In genomic region chr15:78322243-78322642, GRCh38 we compare ENCODE assay signal across 12 cellular contexts. TPM values are rescaled to one million over a fixed set of nuclear protein-coding genes. Genes with fewer than 3 reads are reported as not detected.
DNase-seq lines count a peak whose midpoint lies in the region; TF ChIP-seq lines count a peak whose summit lies in the region.
"Had no signal": no experiment of that assay in that cellular context is flagged by ENCODE, and none has a peak within 500 bp of the region (broad histone marks: within the 10 kb centered on the region; RNA-seq: fewer than 3 reads in every experiment).

No MANE protein-coding gene starts in this region.

- WGBS in ovary, 3 donors = 59 to 67% (median 61%) methylated on average over 15 of the region's 15 CpGs

- H3K27ac ChIP-seq in ovary = no peak overlapping the region

- no peaks in the 10 kb centered on the region for H3K27me3 ChIP-seq in ovary

- peaks cover 36% of the 10 kb centered on the region for H3K27me3 Mint-ChIP-seq in neural crest cell (ENCODE audit: low read depth)

- no peak for TF ChIP-seq POLR2A in ovary (IDR thresholded peaks at IDR 0.05)

- no peaks in the 10 kb centered on the region for H3K9me3 ChIP-seq in ovary

- H3K4me3 ChIP-seq in ovary = no peak overlapping the region
- H3K4me3 ChIP-seq: lung had no signal

- H3K9me3 Mint-ChIP-seq in neural crest cell = no peaks in the 10 kb centered on the region
- H3K9me3 Mint-ChIP-seq: activated T-helper 17 cell treated with anti-CD3 and anti-CD28 coated beads, Interleukin-2, amount 50 U/mL, for 72 hours had no signal

- H3K36me3 Mint-ChIP-seq in neural crest cell (ENCODE audit: low read depth) = no peaks in the 10 kb centered on the region

- H3K4me3 Mint-ChIP-seq in neural crest cell = peak overlapping the region; percentile 70
- H3K4me3 Mint-ChIP-seq: activated T-helper 17 cell treated with anti-CD3 and anti-CD28 coated beads, Interleukin-2, amount 50 U/mL, for 72 hours had no signal

- peaks cover 71% of the 10 kb centered on the region for H3K4me1 Mint-ChIP-seq in neural crest cell
- H3K4me1 Mint-ChIP-seq: activated T-helper 17 cell treated with anti-CD3 and anti-CD28 coated beads, Interleukin-2, amount 50 U/mL, for 72 hours had no signal

- DNase-seq in GM04504 (ENCODE audit: low read depth) (peak; percentile 65), NCI-H345 treated with DMSO at 0.1 percent for 48 hours (lab: John Stamatoyannopoulos, UW; ENCODE audit: unreplicated experiment) (peak; percentile 33), dermis microvascular lymphatic vessel endothelial cell (ENCODE audit: low read depth in 2 of 2) (peak; percentile 57 to 88), neural crest cell (ENCODE audit: low read depth, low spot score) (no peak), superior temporal gyrus (ENCODE audit: extremely low spot score) (no peak), iPS-NIHi7 (ENCODE audit: extremely low spot score) (no peak), ovary (no peak)
- no peak for DNase-seq in activated T-cell treated with anti-CD3 and anti-CD28 coated beads, Interleukin-2, amount 50 U/mL, for 1 hour
- DNase-seq: NCI-H2171, T-helper 2 cell had no signal

- TF ChIP-seq EP300 in ovary (IDR thresholded peaks at IDR 0.05) = no peak

- TF ChIP-seq CTCF in neural crest cell (conservative IDR thresholded peaks at IDR 0.05) (no peak), ovary (IDR thresholded peaks at IDR 0.05) (no peak)

- peak overlapping the region; percentile 96 for H3K27ac Mint-ChIP-seq in neural crest cell (ENCODE audit: unreplicated experiment)
- H3K27ac Mint-ChIP-seq: activated T-helper 17 cell treated with anti-CD3 and anti-CD28 coated beads, Interleukin-2, amount 50 U/mL, for 72 hours had no signal

- H3K36me3 ChIP-seq in ovary = no peaks in the 10 kb centered on the region

- intact Hi-C loops in ovary (cut with DNase I) = no loop called here

- H3K4me1 ChIP-seq in ovary (ENCODE audit: insufficient read depth) = no peaks in the 10 kb centered on the region

RNA-seq across cellular contexts. Expression of gene CRABP1, which starts 17.9 kb away (rescaled TPM):
- total RNA-seq in dermis microvascular lymphatic vessel endothelial cell = not detected in 2 replicates
- total RNA-seq in neural crest cell = 753 and 803 TPM in 2 replicates
- under 1 TPM in 1 of 7 donors, not detected in 6; 0.56 TPM for total RNA-seq in ovary
- polyA plus RNA-seq in ovary = 1 to 10 TPM in 1 of 2 donors, under 1 TPM in 1; 0.40 to 2.7 TPM
- total RNA-seq: activated T-helper 17 cell treated with anti-CD3 and anti-CD28 coated beads, Interleukin-2, amount 50 U/mL, for 72 hours had no signal
- polyA plus RNA-seq: lung had no signal

RNA-seq across cellular contexts. Expression of gene SKIC8, which starts 22.8 kb away (rescaled TPM):
- total RNA-seq in dermis microvascular lymphatic vessel endothelial cell (67.9 and 84.5 TPM in 2 replicates), neural crest cell (55.3 and 56.0 TPM in 2 replicates), ovary (10 to 100 TPM; 38.1 to 52.3 (median 43.5) TPM)
- polyA plus RNA-seq in ovary = 10 to 100 TPM; 51.3 to 63.5 TPM

RNA-seq across cellular contexts. Expression of gene DNAJA4, which starts 57.9 kb away (rescaled TPM):
- 0.90 and 2.0 TPM in 2 replicates for total RNA-seq in dermis microvascular lymphatic vessel endothelial cell
- total RNA-seq in neural crest cell = not detected in 2 replicates
- total RNA-seq in ovary = 10 to 100 TPM in 4 of 7 donors, 1 to 10 TPM in 3; 4.9 to 18.0 (median 12.2) TPM
- 10 to 100 TPM in 1 of 2 donors, 1 to 10 TPM in 1; 7.3 to 23.7 TPM for polyA plus RNA-seq in ovary

Comparison
In these comparisons a context has a peak if more than half of its experiments do, and no peak if none do; other contexts are left out.
1. DNase-seq: peak in GM04504 (single experiment), NCI-H345 treated with DMSO at 0.1 percent for 48 hours (single experiment) and dermis microvascular lymphatic vessel endothelial cell (2 of 2); none in neural crest cell (single experiment), superior temporal gyrus (single experiment), iPS-NIHi7 (single experiment), ovary (0 of 5) and activated T-cell treated with anti-CD3 and anti-CD28 coated beads, Interleukin-2, amount 50 U/mL, for 1 hour (single experiment).
2. RNA of gene CRABP1, which starts 17.9 kb away (total RNA-seq): 753 to 803 TPM in neural crest cell; not detected in dermis microvascular lymphatic vessel endothelial cell and 0.56 TPM in ovary; every median in the first group is over 100 times any median in the second.